Comparison of ENCODE assay signal across 16 cellular contexts in the genomic region with DNA sequence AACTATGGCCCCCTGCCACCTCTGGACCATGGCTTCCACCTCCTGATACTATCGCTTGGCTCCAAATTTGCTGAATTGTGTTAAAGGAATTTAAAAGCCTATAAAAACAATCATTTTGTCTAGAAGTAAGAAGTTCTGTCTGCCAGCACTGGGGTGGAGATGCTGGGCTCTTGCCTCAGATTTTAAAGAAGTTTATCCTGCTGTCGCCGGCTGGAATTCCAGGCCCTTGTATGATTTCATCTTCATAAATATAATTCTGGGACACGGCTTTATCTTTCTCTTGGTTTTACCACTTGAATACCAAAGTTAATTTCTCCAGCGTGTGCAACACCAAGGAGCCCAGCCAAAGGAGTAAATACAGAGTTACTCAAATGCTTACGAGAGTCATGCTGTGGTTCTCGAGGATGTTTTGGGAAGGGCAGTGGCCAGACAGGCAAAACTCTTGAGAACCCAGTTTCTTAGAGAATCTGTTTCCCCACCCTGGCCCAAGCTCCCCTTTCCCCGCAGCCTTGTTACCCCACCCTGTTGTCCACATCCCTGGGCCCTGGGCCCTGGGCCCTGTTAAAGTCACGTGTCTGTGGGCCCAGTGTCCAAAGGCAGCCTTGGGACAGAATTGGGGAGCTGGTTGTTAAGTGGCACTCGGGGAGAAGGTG. TPM values are rescaled to one million over a fixed set of nuclear protein-coding genes. Genes with fewer than 3 reads are reported as not detected.
DNase-seq lines count a peak whose midpoint lies in the region; ATAC-seq and TF ChIP-seq lines count a peak whose summit lies in the region.
"Had no signal": no experiment of that assay in that cellular context is flagged by ENCODE, and none has a peak within 500 bp of the region (broad histone marks: within the 10 kb centered on the region; RNA-seq: fewer than 3 reads in every experiment).

No MANE protein-coding gene starts in this region.

- H3K9ac ChIP-seq in IMR-90 (ENCODE audit: low read depth, low read length), result peak overlapping the region; percentile 21; the same call in 1 of the 2 replicates

- H3K27ac Mint-ChIP-seq in nephron, result peak overlapping the region in 2 of 3 experiments; percentile 83 to 87
- H3K27ac Mint-ChIP-seq in T-helper 2 cell treated with Interferon-gamma antibody and Interleukin-4, amounts not matched to agents 5 μg/mL and 100 μg/mL, for 36 hours, result no peak overlapping the region
- no peak overlapping the region for H3K27ac Mint-ChIP-seq in stimulated activated naive CD8-positive, alpha-beta T cell treated with anti-CD3 and anti-CD28 coated beads, Interleukin-15, amount 100 ng/mL, for 72 hours
- H3K27ac Mint-ChIP-seq: activated naive CD8-positive, alpha-beta T cell; endodermal cell had no signal

- peaks cover 13% of the 10 kb centered on the region for H3K4me1 Mint-ChIP-seq in nephron
- H3K4me1 Mint-ChIP-seq in T-helper 2 cell treated with Interferon-gamma antibody and Interleukin-4, amounts not matched to agents 5 μg/mL and 100 μg/mL, for 36 hours (ENCODE audit: low read depth), result peaks cover 37% of the 10 kb centered on the region
- H3K4me1 Mint-ChIP-seq in stimulated activated naive CD8-positive, alpha-beta T cell treated with anti-CD3 and anti-CD28 coated beads, Interleukin-15, amount 100 ng/mL, for 72 hours, result peaks cover 36% of the 10 kb centered on the region

- peaks cover 0 to 18% of the 10 kb centered on the region in 2 experiments; a peak in 2 of 4 replicates for H3K79me1 ChIP-seq in IMR-90 (ENCODE audit: low read depth in 1 of 2, low read length in 2 of 2)

- 83% methylated on average over 1 of the region's 10 CpGs; no CpG with 5 or more reads in 1 of the 2 experiments for WGBS in IMR-90 (ENCODE audit: extremely low coverage in 2 of 2, insufficient read length in 1 of 2), 2 experiments
- 61 to 67% methylated on average over 10 of the region's 10 CpGs for WGBS in tibial nerve, 2 donors

- H3K4ac ChIP-seq in IMR-90 (ENCODE audit: low read depth, low read length), result peak overlapping the region; percentile 91

- H4K20me1 ChIP-seq in IMR-90 (ENCODE audit: insufficient read depth, low read length), result peaks cover 10% of the 10 kb centered on the region

- H3K27me3 Mint-ChIP-seq in nephron (ENCODE audit: low read depth), result no peaks in the 10 kb centered on the region
- no peaks in the 10 kb centered on the region for H3K27me3 Mint-ChIP-seq in T-helper 2 cell treated with Interferon-gamma antibody and Interleukin-4, amounts not matched to agents 5 μg/mL and 100 μg/mL, for 36 hours (ENCODE audit: low read depth)
- no peaks in the 10 kb centered on the region for H3K27me3 Mint-ChIP-seq in stimulated activated naive CD8-positive, alpha-beta T cell treated with anti-CD3 and anti-CD28 coated beads, Interleukin-15, amount 100 ng/mL, for 72 hours
- H3K27me3 Mint-ChIP-seq: activated naive CD8-positive, alpha-beta T cell; naive thymus-derived CD4-positive, alpha-beta T cell had no signal

- peaks cover 36% of the 10 kb centered on the region for H3K36me3 Mint-ChIP-seq in nephron (ENCODE audit: low read depth)
- H3K36me3 Mint-ChIP-seq in T-helper 2 cell treated with Interferon-gamma antibody and Interleukin-4, amounts not matched to agents 5 μg/mL and 100 μg/mL, for 36 hours (ENCODE audit: low read depth), result peaks cover 59% of the 10 kb centered on the region

- H2AK9ac ChIP-seq in IMR-90 (replicated peaks; ENCODE audit: low read depth, low read length, poor library complexity), result peak overlapping the region; percentile 43

- H3K27ac ChIP-seq in IMR-90 (ENCODE audit: insufficient read depth, low read length), result peak overlapping the region; percentile 92
- H3K27ac ChIP-seq in tibial nerve, result peak overlapping the region; percentile 60 to 93 (median 79)

- peaks cover 24% of the 10 kb centered on the region for H3K9me1 ChIP-seq in IMR-90 (ENCODE audit: insufficient read depth, low read length)

- CTCF ChIA-PET in IMR-90 (lab: Yijun Ruan, JAX), result interaction anchor here (0.5 kb wide), 1 partner anchor 129 kb away, joined by 9 read pairs; no protein-coding TSS in a partner anchor

- no peak overlapping the region; the same call in 1 of the 2 replicates for H3K4me2 ChIP-seq in IMR-90 (ENCODE audit: low read depth, low read length)

- TF ChIP-seq EP300 in tibial nerve (IDR thresholded peaks at IDR 0.05), result peak in 1 of 2 donors; percentile 59

- DNase-seq in IMR-90 (peak; percentile 80), fibroblast of gingiva (ENCODE audit: low read depth) (peak; percentile 80), tibial nerve (ENCODE audit: low spot score in 2 of 2) (peak in 1 of 2 donors; percentile 59), cortex of kidney (lab: John Stamatoyannopoulos, UW) (no peak), GM19240 (ENCODE audit: insufficient read length, low spot score) (no peak)
- no peak for DNase-seq in T-helper 2 cell treated with Interferon-gamma antibody and Interleukin-4, amounts not matched to agents 5 μg/mL and 100 μg/mL, for 36 hours (ENCODE audit: low spot score)
- DNase-seq in stimulated activated naive CD8-positive, alpha-beta T cell treated with anti-CD3 and anti-CD28 coated beads, Interleukin-15, amount 100 ng/mL, for 72 hours, result no peak
- DNase-seq: endodermal cell; Karpas-422; naive thymus-derived CD4-positive, alpha-beta T cell; NCI-H2107; stimulated activated CD4-positive, alpha-beta T cell treated with anti-CD3 and anti-CD28 coated beads, Interleukin-15, amount 100 ng/mL, for 24 hours; stimulated activated CD8-positive, alpha-beta memory T cell treated with anti-CD3 and anti-CD28 coated beads, Interleukin-4, amount 100 ng/mL, for 48 hours had no signal

- peak overlapping the region; percentile 86 for H4K91ac ChIP-seq in IMR-90 (ENCODE audit: insufficient read depth, low read depth, low read length)

- TF ChIP-seq RAD21 in IMR-90 (IDR thresholded peaks at IDR 0.05; ENCODE audit: low read length), result no peak; the same call in 1 of the 2 replicates

- POLR2A ChIA-PET in IMR-90 (lab: Charles Lee; ENCODE audit: unreplicated experiment), result no interaction called here

- no peak for TF ChIP-seq POLR2A in IMR-90 (IDR thresholded peaks at IDR 0.05; ENCODE audit: low read depth, low read length)
- no peak for TF ChIP-seq POLR2A in tibial nerve (IDR thresholded peaks at IDR 0.05)

- peak; percentile 77 for ATAC-seq in IMR-90 (ENCODE audit: low read depth)
- no peak for ATAC-seq in stimulated activated naive CD8-positive, alpha-beta T cell treated with anti-CD3 and anti-CD28 coated beads, Interleukin-15, amount 100 ng/mL, for 72 hours
- ATAC-seq: naive thymus-derived CD4-positive, alpha-beta T cell; Panc1 had no signal

- peak overlapping the region; percentile 52 for H2BK20ac ChIP-seq in IMR-90 (ENCODE audit: low read depth, low read length)

- H2AK5ac ChIP-seq in IMR-90 (ENCODE audit: low read depth, low read length), result peak overlapping the region; percentile 76

- TF ChIP-seq CTCF in IMR-90 (conservative IDR thresholded peaks at IDR 0.05; ENCODE audit: low read depth, low read length), result no peak
- TF ChIP-seq CTCF in nephron (IDR thresholded peaks at IDR 0.05; ENCODE audit: unreplicated experiment in 3 of 3), result no peak
- peak in 1 of 5 experiments; percentile 8 for TF ChIP-seq CTCF in tibial nerve (IDR thresholded peaks at IDR 0.05)

- dilution Hi-C loops in IMR-90 (cut with HindIII; ENCODE audit: low sequenced_read_pairs, unreplicated experiment), result no loop called here

- H3K4me1 ChIP-seq in IMR-90 (ENCODE audit: control insufficient read depth, insufficient read depth, low read length) (peaks cover 35% of the 10 kb centered on the region), tibial nerve (peaks cover 0 to 59% (median 6%) of the 10 kb centered on the region in 4 donors)

- H3K23ac ChIP-seq in IMR-90 (ENCODE audit: low read depth, low read length), result peak overlapping the region; percentile 33

- H3K36me3 ChIP-seq in IMR-90 (ENCODE audit: control insufficient read depth, insufficient read depth, low read length), result peaks cover 27% of the 10 kb centered on the region
- peaks cover 0 to 89% (median 0%) of the 10 kb centered on the region in 3 donors for H3K36me3 ChIP-seq in tibial nerve

- peak overlapping the region; percentile 23 to 34; a peak in 1 of 4 replicates for H4K8ac ChIP-seq in IMR-90 (ENCODE audit: low read depth in 2 of 2, low read length in 2 of 2)

- H3K18ac ChIP-seq in IMR-90 (ENCODE audit: low read depth, low read length), result peak overlapping the region; percentile 78

- H4K5ac ChIP-seq in IMR-90 (ENCODE audit: low read depth, low read length), result peak overlapping the region; percentile 65

- H3K14ac ChIP-seq in IMR-90 (replicated peaks; ENCODE audit: low read depth, low read length), result peak overlapping the region; percentile 35

- BruUV-seq in IMR-90 (replicated peaks; lab: Mats Ljungman, UMichigan), result no TSS peak

- H2AFZ ChIP-seq in IMR-90 (replicated peaks; ENCODE audit: low read length, poor library complexity), result no peak overlapping the region

- peak overlapping the region; percentile 72 for H2BK5ac ChIP-seq in IMR-90 (ENCODE audit: low read depth, low read length, poor library complexity, severe bottlenecking)

- 0 out of 3 replicates have a peak overlapping the region, but pooled peaks have one; percentile 45 for H2BK15ac ChIP-seq in IMR-90 (ENCODE audit: low read depth, low read length)

- peak overlapping the region; percentile 47; the same call in 1 of the 2 replicates for H3K56ac ChIP-seq in IMR-90 (ENCODE audit: extremely low read depth, insufficient read depth, low read length)

- intact Hi-C loops in IMR-90 (cut with micrococcal nuclease), result no loop called here

- H3K27me3 ChIP-seq in IMR-90 (ENCODE audit: control insufficient read depth, insufficient read depth, low read length), result no peaks in the 10 kb centered on the region
- no peaks in the 10 kb centered on the region for H3K27me3 ChIP-seq in tibial nerve

- peak overlapping the region; percentile 83 for H2BK120ac ChIP-seq in IMR-90 (ENCODE audit: low read depth, low read length)

- no peak overlapping the region for H3K4me3 Mint-ChIP-seq in nephron
- H3K4me3 Mint-ChIP-seq in T-helper 2 cell treated with Interferon-gamma antibody and Interleukin-4, amounts not matched to agents 5 μg/mL and 100 μg/mL, for 36 hours, result no peak overlapping the region
- no peak overlapping the region for H3K4me3 Mint-ChIP-seq in stimulated activated naive CD8-positive, alpha-beta T cell treated with anti-CD3 and anti-CD28 coated beads, Interleukin-15, amount 100 ng/mL, for 72 hours
- H3K4me3 Mint-ChIP-seq: activated naive CD8-positive, alpha-beta T cell; endodermal cell; naive thymus-derived CD4-positive, alpha-beta T cell had no signal

- H3K4me3 ChIP-seq in IMR-90 (ENCODE audit: insufficient read depth, low read depth, low read length) (no peak overlapping the region), tibial nerve (no peak overlapping the region)

- in situ Hi-C loops in IMR-90 (cut with MboI; ENCODE audit: low sequenced_read_pairs), result no loop called here

- H3K9me3 ChIP-seq in IMR-90 (ENCODE audit: control insufficient read depth, insufficient read depth, low read length) (no peaks in the 10 kb centered on the region), tibial nerve (no peaks in the 10 kb centered on the region)

- H3K9me3 Mint-ChIP-seq in nephron, result no peaks in the 10 kb centered on the region
- H3K9me3 Mint-ChIP-seq in T-helper 2 cell treated with Interferon-gamma antibody and Interleukin-4, amounts not matched to agents 5 μg/mL and 100 μg/mL, for 36 hours, result no peaks in the 10 kb centered on the region
- no peaks in the 10 kb centered on the region for H3K9me3 Mint-ChIP-seq in stimulated activated naive CD8-positive, alpha-beta T cell treated with anti-CD3 and anti-CD28 coated beads, Interleukin-15, amount 100 ng/mL, for 72 hours
- H3K9me3 Mint-ChIP-seq: endodermal cell; naive thymus-derived CD4-positive, alpha-beta T cell had no signal

RNA-seq across cellular contexts. Expression of gene C6orf89, which starts 31.9 kb away (rescaled TPM):
- total RNA-seq in IMR-90 (2012; rRNA removed) (39.2 and 52.3 TPM in 2 replicates), tibial nerve (10 to 100 TPM; 41.1 to 57.9 (median 52.3) TPM)
- 26.8 and 30.8 TPM in 2 replicates for polyA plus RNA-seq in IMR-90 (2012; rRNA removed)
- polyA plus RNA-seq in IMR-90 (2012; cell fraction: cytosol; rRNA removed), result 11.4 and 11.6 TPM in 2 replicates
- 11.0 and 26.3 TPM in 2 replicates for polyA plus RNA-seq in IMR-90 (2012; cell fraction: nucleus; rRNA removed; ENCODE audit: low replicate concordance)

RNA-seq across cellular contexts. Expression of gene PI16, which starts 36.9 kb away (rescaled TPM):
- total RNA-seq in IMR-90 (2012; rRNA removed) (under 0.01 TPM in 1 of 2 replicates, not detected in the other), tibial nerve (10 to 100 TPM; 17.4 to 70.2 (median 46.2) TPM)
- polyA plus RNA-seq in IMR-90 (2012; rRNA removed), result 0.20 and 0.21 TPM in 2 replicates
- polyA plus RNA-seq in IMR-90 (2012; cell fraction: cytosol; rRNA removed), result 0.13 and 0.53 TPM in 2 replicates
- polyA plus RNA-seq in IMR-90 (2012; cell fraction: nucleus; rRNA removed; ENCODE audit: low replicate concordance), result 0.28 and 0.29 TPM in 2 replicates
- total RNA-seq: endodermal cell had no signal

RNA-seq across cellular contexts. Expression of gene PPIL1, which starts 43.1 kb away (rescaled TPM):
- total RNA-seq in IMR-90 (2012; rRNA removed) (50.5 and 58.4 TPM in 2 replicates), tibial nerve (10 to 100 TPM in 2 of 4 donors, 1 to 10 TPM in 2; 9.2 to 19.8 (median 13.0) TPM)
- polyA plus RNA-seq in IMR-90 (2012; rRNA removed), result 25.9 and 28.4 TPM in 2 replicates
- polyA plus RNA-seq in IMR-90 (2012; cell fraction: cytosol; rRNA removed), result 14.4 and 17.5 TPM in 2 replicates
- polyA plus RNA-seq in IMR-90 (2012; cell fraction: nucleus; rRNA removed; ENCODE audit: low replicate concordance), result 2.7 and 7.9 TPM in 2 replicates

Comparison
In these comparisons a context has a peak if more than half of its experiments do, and no peak if none do; other contexts are left out.
1. DNase-seq: peak in IMR-90 (single experiment) and fibroblast of gingiva (single experiment); none in T-helper 2 cell treated with Interferon-gamma antibody and Interleukin-4, amounts not matched to agents 5 μg/mL and 100 μg/mL, for 36 hours (single experiment), cortex of kidney (single experiment), GM19240 (single experiment) and stimulated activated naive CD8-positive, alpha-beta T cell treated with anti-CD3 and anti-CD28 coated beads, Interleukin-15, amount 100 ng/mL, for 72 hours (0 of 2).
2. H3K27ac Mint-ChIP-seq: peak in nephron (2 of 3); none in T-helper 2 cell treated with Interferon-gamma antibody and Interleukin-4, amounts not matched to agents 5 μg/mL and 100 μg/mL, for 36 hours (single experiment) and stimulated activated naive CD8-positive, alpha-beta T cell treated with anti-CD3 and anti-CD28 coated beads, Interleukin-15, amount 100 ng/mL, for 72 hours (0 of 2).
3. RNA of gene PI16, which starts 36.9 kb away (total RNA-seq): 17.4 to 70.2 TPM in tibial nerve; under 0.01 TPM in IMR-90; every median in the first group is over 10 times any median in the second.